In the genomic region with DNA sequence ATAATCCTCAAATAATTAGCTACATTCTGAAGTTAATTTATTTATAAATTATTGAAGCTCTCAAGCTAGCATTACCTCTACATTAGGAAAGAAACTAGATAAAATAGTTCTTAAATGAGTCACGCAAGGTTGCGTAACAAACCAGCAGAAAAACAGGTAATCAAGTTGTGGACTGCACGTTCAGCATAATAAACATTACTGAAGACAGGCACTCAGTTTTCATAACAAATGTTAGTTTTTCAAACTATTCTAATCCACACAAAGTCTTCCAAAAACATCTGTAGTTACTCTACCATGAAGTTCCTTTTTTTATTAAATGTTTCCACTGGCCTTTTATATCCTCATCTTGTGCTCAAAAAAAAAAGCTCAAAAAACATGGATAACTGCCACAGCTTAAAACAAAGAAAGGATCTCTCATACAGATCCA, we compare ENCODE assay signal across 8 cellular contexts. TPM values are rescaled to one million over a fixed set of nuclear protein-coding genes. Genes with fewer than 3 reads are reported as not detected.
DNase-seq lines count a peak whose midpoint lies in the region; ATAC-seq, FAIRE-seq and TF ChIP-seq lines count a peak whose summit lies in the region.

No MANE protein-coding gene starts in this region.

- H3K27ac ChIP-seq in heart left ventricle, result peak overlapping the region in 1 of 12 donors; percentile 72
- H3K27ac ChIP-seq in left lung, result peak overlapping the region; percentile 75 to 76

- DNase-seq in heart left ventricle (no peak), cardiac septum (ENCODE audit: low spot score) (no peak), adipocyte (ENCODE audit: low read depth) (peak; percentile 65), left lung (no peak), urothelium cell line (ENCODE audit: low spot score) (peak; percentile 11), lower leg skin (ENCODE audit: low spot score in 2 of 2) (no peak)
- no peak for DNase-seq in stimulated activated naive CD4-positive, alpha-beta T cell treated with Interleukin-2 at 50 U/mL for 16 hours (lab: John Stamatoyannopoulos, UW)

- no peak for FAIRE-seq in urothelium cell line (lab: Jason Lieb, UNC)

- TF ChIP-seq POLR2A in heart left ventricle (IDR thresholded peaks at IDR 0.05), result no peak
- no peak for TF ChIP-seq POLR2A in lower leg skin (IDR thresholded peaks at IDR 0.05)

- no peak for TF ChIP-seq CTCF in heart left ventricle (IDR thresholded peaks at IDR 0.05)
- TF ChIP-seq CTCF in left lung (IDR thresholded peaks at IDR 0.05), result no peak
- TF ChIP-seq CTCF in lower leg skin (IDR thresholded peaks at IDR 0.05), result no peak

- peaks cover 0 to 28% (median 15%) of the 10 kb centered on the region in 9 donors for H3K36me3 ChIP-seq in heart left ventricle
- peaks cover 26% of the 10 kb centered on the region for H3K36me3 ChIP-seq in adipocyte (ENCODE audit: control insufficient read depth, insufficient read depth, low read length, severe bottlenecking)
- peaks cover 0 to 12% of the 10 kb centered on the region in 2 donors for H3K36me3 ChIP-seq in left lung

- no peaks in the 10 kb centered on the region for H3K27me3 ChIP-seq in heart left ventricle
- H3K27me3 ChIP-seq in adipocyte (replicated peaks; ENCODE audit: control insufficient read depth, insufficient read depth, low read length), result no peaks in the 10 kb centered on the region
- no peaks in the 10 kb centered on the region for H3K27me3 ChIP-seq in left lung

- ATAC-seq in heart left ventricle (no peak), left lung (peak; percentile 47), GM21515 (IDR thresholded peaks at IDR 0.05; ENCODE audit: unreplicated experiment) (no peak)

- H3K9ac ChIP-seq in adipocyte (ENCODE audit: low read length), result peak overlapping the region; percentile 94

- H3K4me3 ChIP-seq in heart left ventricle (peak overlapping the region in 10 of 12 donors; percentile 55 to 85 (median 68)), adipocyte (ENCODE audit: low read length) (peak overlapping the region; percentile 95), left lung (peak overlapping the region; percentile 60 to 67), lower leg skin (ENCODE audit: low read depth, poor library complexity, severe bottlenecking) (no peak overlapping the region)

- WGBS in heart left ventricle, 4 donors, result 42 to 55% (median 50%) methylated on average over 3 of the region's 3 CpGs
- WGBS in lower leg skin, 2 donors, result 28 to 41% methylated on average over 3 of the region's 3 CpGs

- H3K4me1 ChIP-seq in heart left ventricle (peaks cover 3 to 62% (median 48%) of the 10 kb centered on the region in 12 donors), adipocyte (ENCODE audit: control insufficient read depth, insufficient read depth, low read length) (peaks cover 41% of the 10 kb centered on the region), left lung (peaks cover 13 to 73% of the 10 kb centered on the region in 2 donors)

- no peaks in the 10 kb centered on the region for H3K9me3 ChIP-seq in heart left ventricle
- no peaks in the 10 kb centered on the region for H3K9me3 ChIP-seq in adipocyte (ENCODE audit: control insufficient read depth, low read length)
- H3K9me3 ChIP-seq in left lung, result no peaks in the 10 kb centered on the region

- intact Hi-C loops in heart left ventricle (cut with DNase I) (loop anchor here in 3 of 10 donors (2.0 to 10.0 kb wide), 2 partner anchors 78 to 298 kb away; partner anchors contain the start of gene CEP350 (in 1 of the 3)), cardiac septum (cut with DNase I) (no loop called here), left lung (cut with DNase I) (no loop called here), lower leg skin (cut with DNase I; ENCODE audit: low total_unique reads) (no loop called here)

RNA-seq across cellular contexts. Expression of gene TOR1AIP2, which starts 1.3 kb away (rescaled TPM):
- total RNA-seq in heart left ventricle, result 10 to 100 TPM; 40.1 to 73.2 (median 56.7) TPM
- polyA plus RNA-seq in heart left ventricle, result 10 to 100 TPM; 12.7 to 22.2 TPM
- 45.5 TPM for total RNA-seq in cardiac septum
- 100 to 1,000 TPM; 108 to 109 TPM for total RNA-seq in left lung
- 100 to 1,000 TPM in 1 of 4 donors, 10 to 100 TPM in 3; 81.5 to 108 (median 91.3) TPM for total RNA-seq in lower leg skin

RNA-seq across cellular contexts. Expression of gene TOR1AIP1, which starts 5.8 kb away (rescaled TPM):
- 10 to 100 TPM; 25.4 to 68.2 (median 47.4) TPM for total RNA-seq in heart left ventricle
- polyA plus RNA-seq in heart left ventricle, result 10 to 100 TPM; 16.0 to 22.0 TPM
- 34.4 TPM for total RNA-seq in cardiac septum
- total RNA-seq in left lung, result 10 to 100 TPM; 48.6 to 54.5 TPM
- 10 to 100 TPM; 35.7 to 53.7 (median 48.8) TPM for total RNA-seq in lower leg skin

Comparison
In these comparisons a context has a peak if more than half of its experiments do, and no peak if none do; other contexts are left out.
1. DNase-seq: peak in adipocyte (single experiment) and urothelium cell line (single experiment); none in heart left ventricle (0 of 5), cardiac septum (single experiment), left lung (0 of 2), lower leg skin (0 of 2) and stimulated activated naive CD4-positive, alpha-beta T cell treated with Interleukin-2 at 50 U/mL for 16 hours (single experiment).